17 cellular contexts compared by ENCODE assay signal in genomic region chr2:239828192-239828972, GRCh38.
A peak's percentile ranks its signal among the peaks of the same experiment; 100 is the strongest.
DNase-seq lines count a peak whose midpoint lies in the region; ATAC-seq and TF ChIP-seq lines count a peak whose summit lies in the region.
"Had no signal": no experiment of that assay in that cellular context is flagged by ENCODE, and none has a peak within 500 bp of the region (broad histone marks: within the 10 kb centered on the region; RNA-seq: fewer than 3 reads in every experiment).

No MANE protein-coding gene starts in this region.

- H4K20me1 ChIP-seq in mammary epithelial cell (ENCODE audit: insufficient read depth, low read length) (no peaks in the 10 kb centered on the region), osteoblast (ENCODE audit: insufficient read depth, low read length) (no peaks in the 10 kb centered on the region)

- in situ Hi-C loops in mammary epithelial cell (cut with MboI; ENCODE audit: low sequenced_read_pairs in 2 of 2) (no loop called here), GM13977 (cut with MboI; ENCODE audit: low pct_unique_long_range_greater_than_20kb, low sequenced_read_pairs, unreplicated experiment) (no loop called here)

- H3K36me3 ChIP-seq in breast epithelium (no peaks in the 10 kb centered on the region), mammary epithelial cell (ENCODE audit: insufficient read depth, low read length) (no peaks in the 10 kb centered on the region), osteoblast (ENCODE audit: insufficient read depth, low read length) (no peaks in the 10 kb centered on the region)
- H3K36me3 ChIP-seq: esophagus squamous epithelium, WERI-Rb-1 had no signal

- dilution Hi-C loops in mammary epithelial cell (cut with HindIII; ENCODE audit: low sequenced_read_pairs) = no loop called here

- BruUV-seq in mammary epithelial cell (replicated peaks; lab: Mats Ljungman, UMichigan) = no TSS peak

- no peak overlapping the region for H3K9ac ChIP-seq in mammary epithelial cell (ENCODE audit: insufficient read depth, low read length)

- no peaks in the 10 kb centered on the region for H3K79me2 ChIP-seq in mammary epithelial cell (ENCODE audit: insufficient read depth, low read length)
- H3K79me2 ChIP-seq in osteoblast (ENCODE audit: insufficient read depth, low read length) = no peaks in the 10 kb centered on the region

- TF ChIP-seq CTCF in breast epithelium (IDR thresholded peaks at IDR 0.05) (no peak), mammary epithelial cell (conservative IDR thresholded peaks at IDR 0.05 in 1 of 2, IDR thresholded peaks at IDR 0.05 in 1 of 2; ENCODE audit: extremely low read depth in 1 of 2, insufficient read depth in 1 of 2, low read depth in 1 of 2, low read length in 2 of 2) (no peak), osteoblast (IDR thresholded peaks at IDR 0.05; ENCODE audit: extremely low read depth, low read depth, low read length) (no peak), GM13977 (IDR thresholded peaks at IDR 0.05; ENCODE audit: extremely low read depth, insufficient read depth, missing control alignments) (no peak)

- H3K4me2 ChIP-seq in mammary epithelial cell (ENCODE audit: insufficient read depth, low read depth, low read length) (no peak overlapping the region), osteoblast (ENCODE audit: insufficient read depth, low read length) (no peak overlapping the region)

- no peak for ATAC-seq in HG03521 (IDR thresholded peaks at IDR 0.05; ENCODE audit: unreplicated experiment)
- no peak for ATAC-seq in activated CD4-positive, alpha-beta T cell treated with anti-CD3 and anti-CD28 coated beads for 36 hours
- ATAC-seq: stimulated activated naive CD8-positive, alpha-beta T cell treated with anti-CD3 and anti-CD28 coated beads, Interleukin-15, amount 100 ng/mL, for 72 hours had no signal

- intact Hi-C loops in breast epithelium (cut with DNase I; ENCODE audit: low total_unique reads) = no loop called here
- intact Hi-C loops in mammary epithelial cell (cut with micrococcal nuclease) = no loop called here
- intact Hi-C loops in activated CD4-positive, alpha-beta T cell treated with anti-CD3 and anti-CD28 coated beads for 36 hours (cut with DNase I, micrococcal nuclease) = no loop called here

- H3K4me1 Mint-ChIP-seq in activated CD4-positive, alpha-beta T cell treated with anti-CD3 and anti-CD28 coated beads for 36 hours = no peaks in the 10 kb centered on the region
- H3K4me1 Mint-ChIP-seq: stimulated activated naive CD8-positive, alpha-beta T cell treated with anti-CD3 and anti-CD28 coated beads, Interleukin-15, amount 100 ng/mL, for 72 hours had no signal

- no peaks in the 10 kb centered on the region for H3K4me1 ChIP-seq in breast epithelium
- no peaks in the 10 kb centered on the region for H3K4me1 ChIP-seq in mammary epithelial cell (ENCODE audit: insufficient read depth, low read length)
- no peaks in the 10 kb centered on the region for H3K4me1 ChIP-seq in osteoblast (ENCODE audit: insufficient read depth, low read length)

- CTCF ChIA-PET in mammary epithelial cell (lab: Charles Lee; ENCODE audit: low non-redundant PET) = no interaction called here
- CTCF ChIA-PET in activated CD4-positive, alpha-beta T cell treated with anti-CD3 and anti-CD28 coated beads for 36 hours (lab: Charles Lee) = no interaction called here

- H3K4me3 ChIP-seq in breast epithelium (no peak overlapping the region), mammary epithelial cell (replicated peaks in 1 of 3; ENCODE audit: insufficient read depth in 1 of 3, low read depth in 2 of 3, low read length in 3 of 3) (no peak overlapping the region), osteoblast (ENCODE audit: insufficient read depth, low read length) (no peak overlapping the region)
- H3K4me3 ChIP-seq: esophagus squamous epithelium had no signal

- DNase-seq in breast epithelium (ENCODE audit: low spot score in 2 of 2) (peak; percentile 10 to 44), mammary epithelial cell (no peak), ecto neural progenitor cell (ENCODE audit: low spot score) (peak; percentile 39), osteoblast (ENCODE audit: insufficient read length, low spot score, missing footprints) (peak; percentile 30), ureter (ENCODE audit: low spot score) (peak; percentile 37), GM13977 (ENCODE audit: low spot score) (no peak)
- no peak for DNase-seq in activated CD4-positive, alpha-beta T cell treated with anti-CD3 and anti-CD28 coated beads for 36 hours
- DNase-seq: activated naive CD4-positive, alpha-beta T cell; dermis blood vessel endothelial cell; esophagus squamous epithelium; NCI-H187; NCI-H446; stimulated activated naive CD8-positive, alpha-beta T cell treated with anti-CD3 and anti-CD28 coated beads, Interleukin-15, amount 100 ng/mL, for 72 hours; WERI-Rb-1 had no signal

- no peaks in the 10 kb centered on the region for H3K9me3 Mint-ChIP-seq in activated CD4-positive, alpha-beta T cell treated with anti-CD3 and anti-CD28 coated beads for 36 hours (ENCODE audit: low read depth)
- H3K9me3 Mint-ChIP-seq: nephron; stimulated activated naive CD8-positive, alpha-beta T cell treated with anti-CD3 and anti-CD28 coated beads, Interleukin-15, amount 100 ng/mL, for 72 hours had no signal

- no peak overlapping the region for H3K27ac Mint-ChIP-seq in activated CD4-positive, alpha-beta T cell treated with anti-CD3 and anti-CD28 coated beads for 36 hours
- H3K27ac Mint-ChIP-seq: brain; nephron; stimulated activated naive CD8-positive, alpha-beta T cell treated with anti-CD3 and anti-CD28 coated beads, Interleukin-15, amount 100 ng/mL, for 72 hours had no signal

- no peak for TF ChIP-seq POLR2A in breast epithelium (IDR thresholded peaks at IDR 0.05)

- H3K27me3 ChIP-seq in breast epithelium = peaks cover 0 to 16% of the 10 kb centered on the region in 2 donors
- H3K27me3 ChIP-seq in mammary epithelial cell (ENCODE audit: insufficient read depth, low read length) = no peaks in the 10 kb centered on the region
- no peaks in the 10 kb centered on the region for H3K27me3 ChIP-seq in osteoblast (ENCODE audit: insufficient read depth, low read length)

- WGBS in mammary epithelial cell (ENCODE audit: low coverage, missing lambda C conversion rate) = 56% methylated on average over 17 of the region's 20 CpGs

- H3K27ac ChIP-seq in breast epithelium (no peak overlapping the region), mammary epithelial cell (ENCODE audit: insufficient read depth, low read depth, low read length) (no peak overlapping the region), osteoblast (ENCODE audit: low read depth, low read length) (no peak overlapping the region)
- H3K27ac ChIP-seq: esophagus squamous epithelium, WERI-Rb-1 had no signal

- H3K36me3 Mint-ChIP-seq in activated CD4-positive, alpha-beta T cell treated with anti-CD3 and anti-CD28 coated beads for 36 hours (ENCODE audit: low read depth) = no peaks in the 10 kb centered on the region

- H3K9me3 ChIP-seq in breast epithelium = no peaks in the 10 kb centered on the region
- H3K9me3 ChIP-seq in mammary epithelial cell (replicated peaks; ENCODE audit: insufficient read depth, low read length) = peaks cover 17% of the 10 kb centered on the region
- H3K9me3 ChIP-seq in osteoblast (ENCODE audit: low read depth, low read length) = no peaks in the 10 kb centered on the region
- H3K9me3 ChIP-seq: esophagus squamous epithelium had no signal

- H2AFZ ChIP-seq in mammary epithelial cell (ENCODE audit: low read depth, low read length) (no peak overlapping the region), osteoblast (ENCODE audit: low read length) (no peak overlapping the region)

- POLR2A ChIA-PET in activated CD4-positive, alpha-beta T cell treated with anti-CD3 and anti-CD28 coated beads for 36 hours (lab: Charles Lee) = no interaction called here

- H3K27me3 Mint-ChIP-seq in activated CD4-positive, alpha-beta T cell treated with anti-CD3 and anti-CD28 coated beads for 36 hours = no peaks in the 10 kb centered on the region

- H3K4me3 Mint-ChIP-seq in activated CD4-positive, alpha-beta T cell treated with anti-CD3 and anti-CD28 coated beads for 36 hours = no peak overlapping the region
- H3K4me3 Mint-ChIP-seq: brain; nephron; stimulated activated naive CD8-positive, alpha-beta T cell treated with anti-CD3 and anti-CD28 coated beads, Interleukin-15, amount 100 ng/mL, for 72 hours had no signal

Comparison
In these comparisons a context has a peak if more than half of its experiments do, and no peak if none do; other contexts are left out.
1. DNase-seq: peak in breast epithelium (2 of 2), ecto neural progenitor cell (single experiment), osteoblast (single experiment) and ureter (single experiment); none in mammary epithelial cell (single experiment), GM13977 (single experiment) and activated CD4-positive, alpha-beta T cell treated with anti-CD3 and anti-CD28 coated beads for 36 hours (single experiment).